In genomic region chr17:80729016-80729415, GRCh38 we compare ENCODE assay signal across 16 cellular contexts.
"Had no signal": no experiment of that assay in that cellular context is flagged by ENCODE, and none has a peak within 500 bp of the region (broad histone marks: within the 10 kb centered on the region; RNA-seq: fewer than 3 reads in every experiment).

No MANE protein-coding gene starts in this region.

- H3K27me3 Mint-ChIP-seq: activated naive CD8-positive, alpha-beta T cell; naive thymus-derived CD4-positive, alpha-beta T cell; stimulated activated naive B cell treated with anti-CD40 and anti-IgM and Interleukin-4, amounts not matched to agents 10 μg/mL and 1 μg/mL and 100 μg/mL, for 72 hours had no signal

- H3K27me3 ChIP-seq: body of pancreas, esophagus muscularis mucosa, left lung, thyroid gland had no signal

- ATAC-seq: activated CD4-positive, CD25-positive, alpha-beta regulatory T cell treated with anti-CD3 and anti-CD28 coated beads, Interleukin-2, amount 50 U/mL, for 24 hours; body of pancreas; left lung; mucosa of descending colon; naive thymus-derived CD4-positive, alpha-beta T cell; stimulated activated naive B cell treated with anti-CD40 and anti-IgM and Interleukin-4, amounts not matched to agents 10 μg/mL and 1 μg/mL and 100 μg/mL, for 72 hours had no signal

- H3K9me3 Mint-ChIP-seq: naive thymus-derived CD4-positive, alpha-beta T cell; stimulated activated naive B cell treated with anti-CD40 and anti-IgM and Interleukin-4, amounts not matched to agents 10 μg/mL and 1 μg/mL and 100 μg/mL, for 72 hours had no signal

- H3K4me1 ChIP-seq: body of pancreas had no signal

- H3K4me3 ChIP-seq: body of pancreas, coronary artery, esophagus muscularis mucosa, left lung, mucosa of descending colon, thyroid gland had no signal

- H3K36me3 ChIP-seq: left lung, thyroid gland had no signal

- FAIRE-seq: keratinocyte had no signal

- H3K27ac Mint-ChIP-seq: stimulated activated naive B cell treated with anti-CD40 and anti-IgM and Interleukin-4, amounts not matched to agents 10 μg/mL and 1 μg/mL and 100 μg/mL, for 72 hours had no signal

- H3K4me3 Mint-ChIP-seq: activated naive CD8-positive, alpha-beta T cell; stimulated activated naive B cell treated with anti-CD40 and anti-IgM and Interleukin-4, amounts not matched to agents 10 μg/mL and 1 μg/mL and 100 μg/mL, for 72 hours had no signal

- H3K9me3 ChIP-seq: body of pancreas, esophagus muscularis mucosa, left lung, mucosa of descending colon, thyroid gland had no signal

- H3K27ac ChIP-seq: body of pancreas, coronary artery, esophagus muscularis mucosa, thyroid gland had no signal

- DNase-seq: amniotic stem cell; body of pancreas; central memory CD4-positive, alpha-beta T cell; hippocampal formation; left lung; mammary epithelial cell; mucosa of descending colon; naive thymus-derived CD4-positive, alpha-beta T cell; stimulated activated CD4-positive, alpha-beta T cell treated with anti-CD3 and anti-CD28 coated beads, Interleukin-2, amount 100 ng/mL, for 48 hours; stimulated activated naive B cell treated with anti-CD40 and anti-IgM and Interleukin-4, amounts not matched to agents 10 μg/mL and 1 μg/mL and 100 μg/mL, for 72 hours; thyroid gland had no signal
